ENCODE assay signal across 25 cellular contexts in the genomic region with DNA sequence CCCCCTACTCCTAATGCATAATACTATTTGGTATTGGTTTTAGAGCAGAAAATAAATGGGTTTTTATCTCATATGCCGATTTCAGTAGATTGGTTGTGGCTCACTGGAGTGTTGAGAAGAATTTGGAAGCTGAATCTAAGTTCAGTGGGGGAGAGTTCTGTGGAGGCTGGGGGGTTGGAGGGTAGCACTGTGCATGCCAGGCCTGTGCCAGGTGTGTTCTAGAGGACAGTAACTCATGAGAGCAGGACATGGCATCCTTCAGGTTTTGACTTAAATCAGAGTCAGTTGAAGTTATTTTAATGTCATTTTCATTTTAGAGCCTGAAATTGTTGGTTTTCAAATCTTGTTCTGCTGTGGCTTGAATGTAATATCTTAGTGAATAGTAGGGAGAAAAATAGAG.
DNase-seq lines count a peak whose midpoint lies in the region; ATAC-seq and TF ChIP-seq lines count a peak whose summit lies in the region.
"Had no signal": no experiment of that assay in that cellular context is flagged by ENCODE, and none has a peak within 500 bp of the region (broad histone marks: within the 10 kb centered on the region; RNA-seq: fewer than 3 reads in every experiment).

No MANE protein-coding gene starts in this region.

- H3K27me3 Mint-ChIP-seq in activated naive CD4-positive, alpha-beta T cell treated with anti-CD3 and anti-CD28 coated beads for 36 hours (ENCODE audit: low read depth) = no peaks in the 10 kb centered on the region
- H3K27me3 Mint-ChIP-seq in naive thymus-derived CD8-positive, alpha-beta T cell = no peaks in the 10 kb centered on the region
- H3K27me3 Mint-ChIP-seq: activated CD4-positive, alpha-beta T cell treated with anti-CD3 and anti-CD28 coated beads, Interleukin-2, amount 10 ng/mL, durations not matched to agents 7 days and 5 days; dendritic cell treated with granulocyte-macrophage colony-stimulating factor and Interleukin-4, amounts not matched to agents 40 ng/mL and 50 ng/mL, for 4 days; IgD-negative memory B cell had no signal

- H3K27ac ChIP-seq in 22Rv1 (peak overlapping the region; percentile 85), Karpas-422 (ENCODE audit: low read length) (peak overlapping the region; percentile 42; the same call in 1 of the 2 replicates), rectal smooth muscle tissue (ENCODE audit: low read depth, low read length) (peak overlapping the region; percentile 71), A673 (ENCODE audit: low read depth, low read length, poor library complexity, severe bottlenecking) (no peak overlapping the region)
- H3K27ac ChIP-seq: right atrium auricular region, upper lobe of left lung had no signal

- H3K4me1 Mint-ChIP-seq in activated naive CD4-positive, alpha-beta T cell treated with anti-CD3 and anti-CD28 coated beads for 36 hours (ENCODE audit: low read depth) = no peaks in the 10 kb centered on the region
- H3K4me1 Mint-ChIP-seq in naive thymus-derived CD8-positive, alpha-beta T cell = peaks cover 0 to 6% (median 0%) of the 10 kb centered on the region in 4 donors
- H3K4me1 Mint-ChIP-seq: activated CD4-positive, alpha-beta T cell treated with anti-CD3 and anti-CD28 coated beads, Interleukin-2, amount 10 ng/mL, durations not matched to agents 7 days and 5 days had no signal

- H3K4me3 Mint-ChIP-seq in activated naive CD4-positive, alpha-beta T cell treated with anti-CD3 and anti-CD28 coated beads for 36 hours = no peak overlapping the region
- no peak overlapping the region for H3K4me3 Mint-ChIP-seq in naive thymus-derived CD8-positive, alpha-beta T cell
- H3K4me3 Mint-ChIP-seq: activated CD4-positive, alpha-beta T cell treated with anti-CD3 and anti-CD28 coated beads, Interleukin-2, amount 10 ng/mL, durations not matched to agents 7 days and 5 days; activated T-helper 1 cell treated with anti-CD3 and anti-CD28 coated beads, Interleukin-12 subunit alpha, Interleukin-12 subunit beta, Interleukin-2, Interleukin-4 antibody, amounts not matched to agents 30 ng/mL and 10 ng/mL and 1 ng/mL, durations not matched to agents 14 hours and 24 hours and 36 hours; dendritic cell treated with granulocyte-macrophage colony-stimulating factor and Interleukin-4, amounts not matched to agents 40 ng/mL and 50 ng/mL, for 4 days; IgD-negative memory B cell; T-helper 2 cell treated with Interferon-gamma antibody and Interleukin-4, amounts not matched to agents 5 μg/mL and 100 μg/mL, for 36 hours had no signal

- no peak for DNase-seq in Karpas-422
- DNase-seq in left lobe of liver (ENCODE audit: low spot score) = no peak
- no peak for DNase-seq in H7
- DNase-seq in activated naive CD4-positive, alpha-beta T cell treated with anti-CD3 and anti-CD28 coated beads for 36 hours = no peak
- DNase-seq in A673 (ENCODE audit: low spot score) = no peak
- DNase-seq in naive thymus-derived CD8-positive, alpha-beta T cell = no peak
- DNase-seq: activated CD4-positive, alpha-beta T cell treated with anti-CD3 and anti-CD28 coated beads, Interleukin-2, amount 10 ng/mL, durations not matched to agents 7 days and 5 days; activated naive CD4-positive, alpha-beta T cell treated with anti-CD3 and anti-CD28 coated beads, Interleukin-2, amount 50 U/mL, for 16 hours; amygdala; DND-41; kidney glomerular epithelial cell; NCI-H1930; NCI-H226; NCI-H774; stimulated activated CD4-positive, alpha-beta T cell treated with anti-CD3 and anti-CD28 coated beads, Interleukin-12 subunit alpha, Interleukin-12 subunit beta, amount 100 ng/mL, for 4 hours; stimulated activated naive CD4-positive, alpha-beta T cell treated with Interleukin-2 at 50 U/mL for 16 hours; upper lobe of left lung had no signal

- no peak overlapping the region for H3K27ac Mint-ChIP-seq in activated naive CD4-positive, alpha-beta T cell treated with anti-CD3 and anti-CD28 coated beads for 36 hours
- peak overlapping the region in 3 of 10 donors; percentile 15 to 43 (median 42) for H3K27ac Mint-ChIP-seq in naive thymus-derived CD8-positive, alpha-beta T cell
- H3K27ac Mint-ChIP-seq: activated CD4-positive, alpha-beta T cell treated with anti-CD3 and anti-CD28 coated beads, Interleukin-2, amount 10 ng/mL, durations not matched to agents 7 days and 5 days; activated T-helper 1 cell treated with anti-CD3 and anti-CD28 coated beads, Interleukin-12 subunit alpha, Interleukin-12 subunit beta, Interleukin-2, Interleukin-4 antibody, amounts not matched to agents 30 ng/mL and 10 ng/mL and 1 ng/mL, durations not matched to agents 14 hours and 24 hours and 36 hours; IgD-negative memory B cell; T-helper 2 cell treated with Interferon-gamma antibody and Interleukin-4, amounts not matched to agents 5 μg/mL and 100 μg/mL, for 36 hours had no signal

- intact Hi-C loops in activated naive CD4-positive, alpha-beta T cell treated with anti-CD3 and anti-CD28 coated beads for 36 hours (cut with micrococcal nuclease) = no loop called here
- intact Hi-C loops in A673 (cut with micrococcal nuclease; ENCODE audit: unreplicated experiment) = no loop called here

- peaks cover 47% of the 10 kb centered on the region for H3K4me1 ChIP-seq in Karpas-422 (ENCODE audit: low read length)
- peaks cover 14% of the 10 kb centered on the region for H3K4me1 ChIP-seq in rectal smooth muscle tissue (ENCODE audit: control insufficient read depth, insufficient read depth, low read length)
- no peaks in the 10 kb centered on the region for H3K4me1 ChIP-seq in A673 (ENCODE audit: insufficient read depth, low read length, poor library complexity, severe bottlenecking)

- H3K9me3 ChIP-seq in Karpas-422 (ENCODE audit: low read length) (no peaks in the 10 kb centered on the region), A673 (ENCODE audit: low read depth, low read length, poor library complexity, severe bottlenecking) (no peaks in the 10 kb centered on the region)
- H3K9me3 ChIP-seq: right atrium auricular region, upper lobe of left lung had no signal

- BruUV-seq in A673 (replicated peaks; lab: Mats Ljungman, UMichigan) = no TSS peak

- H4K20me1 ChIP-seq in Karpas-422 (ENCODE audit: insufficient read depth, low read depth, low read length) = peaks cover 3% of the 10 kb centered on the region; the same call in 1 of the 2 replicates

- H2AFZ ChIP-seq in Karpas-422 (ENCODE audit: low read length) = no peak overlapping the region

- H3K4me2 ChIP-seq in Karpas-422 (ENCODE audit: low read depth, low read length, poor library complexity, severe bottlenecking) = no peak overlapping the region

- H3K4me3 ChIP-seq in Karpas-422 (ENCODE audit: low read length) (no peak overlapping the region), rectal smooth muscle tissue (ENCODE audit: low read length) (no peak overlapping the region), H7 (ENCODE audit: insufficient read depth, low read depth, low read length) (no peak overlapping the region), A673 (ENCODE audit: low read depth, low read length, poor library complexity, severe bottlenecking) (no peak overlapping the region)
- H3K4me3 ChIP-seq: right atrium auricular region, upper lobe of left lung had no signal

- H3K27me3 ChIP-seq in Karpas-422 (ENCODE audit: low read length) (no peaks in the 10 kb centered on the region), rectal smooth muscle tissue (ENCODE audit: control insufficient read depth, insufficient read depth, low read length) (no peaks in the 10 kb centered on the region), H7 (ENCODE audit: control insufficient read depth, insufficient read depth, low read length) (no peaks in the 10 kb centered on the region), A673 (replicated peaks; ENCODE audit: insufficient read depth, low read depth, low read length, poor library complexity) (no peaks in the 10 kb centered on the region)
- H3K27me3 ChIP-seq: right atrium auricular region, upper lobe of left lung had no signal

- H3K9ac ChIP-seq in Karpas-422 (ENCODE audit: low read length) (no peak overlapping the region), rectal smooth muscle tissue (ENCODE audit: low read length) (no peak overlapping the region)

- POLR2A ChIA-PET in A673 (lab: Charles Lee; ENCODE audit: low non-redundant PET) = no interaction called here
- POLR2A ChIA-PET in naive thymus-derived CD8-positive, alpha-beta T cell (lab: Charles Lee) = no interaction called here

- peak; percentile 55 for ATAC-seq in left lobe of liver
- no peak for ATAC-seq in naive thymus-derived CD8-positive, alpha-beta T cell
- ATAC-seq: HCT116 had no signal

- no peaks in the 10 kb centered on the region for H3K36me3 Mint-ChIP-seq in activated naive CD4-positive, alpha-beta T cell treated with anti-CD3 and anti-CD28 coated beads for 36 hours (ENCODE audit: low read depth)
- no peaks in the 10 kb centered on the region for H3K36me3 Mint-ChIP-seq in naive thymus-derived CD8-positive, alpha-beta T cell

- CTCF ChIA-PET in activated naive CD4-positive, alpha-beta T cell treated with anti-CD3 and anti-CD28 coated beads for 36 hours (lab: Charles Lee) = no interaction called here
- CTCF ChIA-PET in A673 (lab: Charles Lee) = no interaction called here

- H3K9me2 ChIP-seq in Karpas-422 (replicated peaks; ENCODE audit: insufficient read depth, low read length) = no peaks in the 10 kb centered on the region

- no peaks in the 10 kb centered on the region for H3K36me3 ChIP-seq in Karpas-422 (ENCODE audit: insufficient read depth, low read length)
- H3K36me3 ChIP-seq in rectal smooth muscle tissue (ENCODE audit: control insufficient read depth, insufficient read depth, low read length) = no peaks in the 10 kb centered on the region
- no peaks in the 10 kb centered on the region for H3K36me3 ChIP-seq in H7 (replicated peaks; ENCODE audit: control insufficient read depth, insufficient read depth, low read length)
- H3K36me3 ChIP-seq in A673 (ENCODE audit: insufficient read depth, low read length, poor library complexity, severe bottlenecking) = no peaks in the 10 kb centered on the region
- H3K36me3 ChIP-seq: right atrium auricular region, upper lobe of left lung had no signal

- no peaks in the 10 kb centered on the region for H3K9me3 Mint-ChIP-seq in activated naive CD4-positive, alpha-beta T cell treated with anti-CD3 and anti-CD28 coated beads for 36 hours
- no peaks in the 10 kb centered on the region for H3K9me3 Mint-ChIP-seq in naive thymus-derived CD8-positive, alpha-beta T cell
- H3K9me3 Mint-ChIP-seq: activated T-helper 1 cell treated with anti-CD3 and anti-CD28 coated beads, Interleukin-12 subunit alpha, Interleukin-12 subunit beta, Interleukin-2, Interleukin-4 antibody, amounts not matched to agents 30 ng/mL and 10 ng/mL and 1 ng/mL, durations not matched to agents 14 hours and 24 hours and 36 hours; dendritic cell treated with granulocyte-macrophage colony-stimulating factor and Interleukin-4, amounts not matched to agents 40 ng/mL and 50 ng/mL, for 4 days; IgD-negative memory B cell; T-helper 2 cell treated with Interferon-gamma antibody and Interleukin-4, amounts not matched to agents 5 μg/mL and 100 μg/mL, for 36 hours had no signal

- no peak for TF ChIP-seq CTCF in 22Rv1 (IDR thresholded peaks at IDR 0.05)
- TF ChIP-seq CTCF in A673 (conservative IDR thresholded peaks at IDR 0.05; ENCODE audit: low read depth, low read length) = no peak

- H3K79me2 ChIP-seq in Karpas-422 (ENCODE audit: low read length) = peaks cover 8% of the 10 kb centered on the region
